Comparison of ENCODE assay signal across 2 cellular contexts in the genomic region with DNA sequence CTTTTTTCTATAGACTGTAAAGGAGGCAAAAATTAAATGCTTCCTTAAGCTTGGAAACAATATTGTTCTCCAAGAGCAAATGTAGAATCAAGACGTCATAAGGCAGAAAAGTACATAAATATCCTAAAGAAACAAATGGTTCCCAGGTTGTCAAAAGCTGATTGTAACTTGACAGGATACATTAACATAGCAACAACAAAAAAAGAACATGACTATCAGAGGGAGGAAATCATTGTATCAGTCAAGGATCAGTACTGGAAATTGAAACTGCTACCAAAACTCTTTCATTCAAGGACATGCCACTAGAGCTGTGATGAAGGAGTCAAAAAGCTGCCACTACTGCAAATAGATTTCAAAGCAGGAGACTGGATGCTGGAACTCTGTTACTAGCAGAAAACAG.
TF ChIP-seq lines count a peak whose summit lies in the region.

No MANE protein-coding gene starts in this region.

TF ChIP-seq in IMR-90, 13 proteins besides CTCF, POLR2A, EP300 and RAD21:
- TF ChIP-seq RCOR1 (IDR thresholded peaks at IDR 0.05; ENCODE audit: insufficient replicate concordance, low read length) (no peak), MXI1 (IDR thresholded peaks at IDR 0.05; ENCODE audit: borderline replicate concordance, low read depth, low read length) (no peak), CHD1 (IDR thresholded peaks at IDR 0.05; ENCODE audit: low read depth, low read length) (no peak), FOS (IDR thresholded peaks at IDR 0.05; ENCODE audit: low read depth, low read length) (no peak)
- TF ChIP-seq, protein P1, sequence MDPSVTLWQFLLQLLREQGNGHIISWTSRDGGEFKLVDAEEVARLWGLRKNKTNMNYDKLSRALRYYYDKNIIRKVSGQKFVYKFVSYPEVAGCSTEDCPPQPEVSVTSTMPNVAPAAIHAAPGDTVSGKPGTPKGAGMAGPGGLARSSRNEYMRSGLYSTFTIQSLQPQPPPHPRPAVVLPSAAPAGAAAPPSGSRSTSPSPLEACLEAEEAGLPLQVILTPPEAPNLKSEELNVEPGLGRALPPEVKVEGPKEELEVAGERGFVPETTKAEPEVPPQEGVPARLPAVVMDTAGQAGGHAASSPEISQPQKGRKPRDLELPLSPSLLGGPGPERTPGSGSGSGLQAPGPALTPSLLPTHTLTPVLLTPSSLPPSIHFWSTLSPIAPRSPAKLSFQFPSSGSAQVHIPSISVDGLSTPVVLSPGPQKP (IDR thresholded peaks at IDR 0.05; ENCODE audit: borderline replicate concordance, low read depth, low read length) = no peak

TF ChIP-seq in GM12878, 131 proteins besides CTCF, POLR2A, EP300 and RAD21:
- TF ChIP-seq CHD1 (IDR thresholded peaks at IDR 0.05; ENCODE audit: low read depth, low read length) (no peak), EGR1 (IDR thresholded peaks at IDR 0.05; ENCODE audit: borderline replicate concordance in 1 of 2, low read depth in 2 of 2, low read length in 2 of 2) (no peak), SPI1 (IDR thresholded peaks at IDR 0.05; ENCODE audit: borderline replicate concordance, insufficient read depth, low read depth, low read length) (no peak), ZZZ3 (IDR thresholded peaks at IDR 0.05; ENCODE audit: control insufficient read depth, insufficient read length, low read depth) (no peak), SRF (IDR thresholded peaks at IDR 0.05; ENCODE audit: low read depth in 2 of 2, low read length in 2 of 2) (no peak), MYB (IDR thresholded peaks at IDR 0.05; ENCODE audit: borderline replicate concordance, low read depth, low read length) (no peak), FOXM1 (IDR thresholded peaks at IDR 0.05; ENCODE audit: low read depth, low read length) (no peak), RFX5 (IDR thresholded peaks at IDR 0.05; ENCODE audit: low read depth, low read length) (no peak), CREB1 (IDR thresholded peaks at IDR 0.05; ENCODE audit: low read depth) (no peak), MXI1 (IDR thresholded peaks at IDR 0.05; ENCODE audit: low read depth, low read length) (no peak), CHD2 (IDR thresholded peaks at IDR 0.05; ENCODE audit: borderline replicate concordance, low read depth, low read length) (no peak), BACH1 (IDR thresholded peaks at IDR 0.05; ENCODE audit: borderline replicate concordance) (no peak), FOS (IDR thresholded peaks at IDR 0.05; ENCODE audit: borderline replicate concordance, extremely low read depth, insufficient read length) (no peak), WRNIP1 (IDR thresholded peaks at IDR 0.05; ENCODE audit: borderline replicate concordance, low read depth, low read length) (no peak)
- TF ChIP-seq, protein P2, sequence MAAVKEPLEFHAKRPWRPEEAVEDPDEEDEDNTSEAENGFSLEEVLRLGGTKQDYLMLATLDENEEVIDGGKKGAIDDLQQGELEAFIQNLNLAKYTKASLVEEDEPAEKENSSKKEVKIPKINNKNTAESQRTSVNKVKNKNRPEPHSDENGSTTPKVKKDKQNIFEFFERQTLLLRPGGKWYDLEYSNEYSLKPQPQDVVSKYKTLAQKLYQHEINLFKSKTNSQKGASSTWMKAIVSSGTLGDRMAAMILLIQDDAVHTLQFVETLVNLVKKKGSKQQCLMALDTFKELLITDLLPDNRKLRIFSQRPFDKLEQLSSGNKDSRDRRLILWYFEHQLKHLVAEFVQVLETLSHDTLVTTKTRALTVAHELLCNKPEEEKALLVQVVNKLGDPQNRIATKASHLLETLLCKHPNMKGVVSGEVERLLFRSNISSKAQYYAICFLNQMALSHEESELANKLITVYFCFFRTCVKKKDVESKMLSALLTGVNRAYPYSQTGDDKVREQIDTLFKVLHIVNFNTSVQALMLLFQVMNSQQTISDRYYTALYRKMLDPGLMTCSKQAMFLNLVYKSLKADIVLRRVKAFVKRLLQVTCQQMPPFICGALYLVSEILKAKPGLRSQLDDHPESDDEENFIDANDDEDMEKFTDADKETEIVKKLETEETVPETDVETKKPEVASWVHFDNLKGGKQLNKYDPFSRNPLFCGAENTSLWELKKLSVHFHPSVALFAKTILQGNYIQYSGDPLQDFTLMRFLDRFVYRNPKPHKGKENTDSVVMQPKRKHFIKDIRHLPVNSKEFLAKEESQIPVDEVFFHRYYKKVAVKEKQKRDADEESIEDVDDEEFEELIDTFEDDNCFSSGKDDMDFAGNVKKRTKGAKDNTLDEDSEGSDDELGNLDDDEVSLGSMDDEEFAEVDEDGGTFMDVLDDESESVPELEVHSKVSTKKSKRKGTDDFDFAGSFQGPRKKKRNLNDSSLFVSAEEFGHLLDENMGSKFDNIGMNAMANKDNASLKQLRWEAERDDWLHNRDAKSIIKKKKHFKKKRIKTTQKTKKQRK (IDR thresholded peaks at IDR 0.05; ENCODE audit: low read depth, low read length) = no peak
- TF ChIP-seq, protein P3, sequence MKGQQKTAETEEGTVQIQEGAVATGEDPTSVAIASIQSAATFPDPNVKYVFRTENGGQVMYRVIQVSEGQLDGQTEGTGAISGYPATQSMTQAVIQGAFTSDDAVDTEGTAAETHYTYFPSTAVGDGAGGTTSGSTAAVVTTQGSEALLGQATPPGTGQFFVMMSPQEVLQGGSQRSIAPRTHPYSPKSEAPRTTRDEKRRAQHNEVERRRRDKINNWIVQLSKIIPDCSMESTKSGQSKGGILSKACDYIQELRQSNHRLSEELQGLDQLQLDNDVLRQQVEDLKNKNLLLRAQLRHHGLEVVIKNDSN (IDR thresholded peaks at IDR 0.05; ENCODE audit: borderline replicate concordance, extremely low read length, insufficient read depth, low read depth, low read length) = no peak
- TF ChIP-seq, protein P4, sequence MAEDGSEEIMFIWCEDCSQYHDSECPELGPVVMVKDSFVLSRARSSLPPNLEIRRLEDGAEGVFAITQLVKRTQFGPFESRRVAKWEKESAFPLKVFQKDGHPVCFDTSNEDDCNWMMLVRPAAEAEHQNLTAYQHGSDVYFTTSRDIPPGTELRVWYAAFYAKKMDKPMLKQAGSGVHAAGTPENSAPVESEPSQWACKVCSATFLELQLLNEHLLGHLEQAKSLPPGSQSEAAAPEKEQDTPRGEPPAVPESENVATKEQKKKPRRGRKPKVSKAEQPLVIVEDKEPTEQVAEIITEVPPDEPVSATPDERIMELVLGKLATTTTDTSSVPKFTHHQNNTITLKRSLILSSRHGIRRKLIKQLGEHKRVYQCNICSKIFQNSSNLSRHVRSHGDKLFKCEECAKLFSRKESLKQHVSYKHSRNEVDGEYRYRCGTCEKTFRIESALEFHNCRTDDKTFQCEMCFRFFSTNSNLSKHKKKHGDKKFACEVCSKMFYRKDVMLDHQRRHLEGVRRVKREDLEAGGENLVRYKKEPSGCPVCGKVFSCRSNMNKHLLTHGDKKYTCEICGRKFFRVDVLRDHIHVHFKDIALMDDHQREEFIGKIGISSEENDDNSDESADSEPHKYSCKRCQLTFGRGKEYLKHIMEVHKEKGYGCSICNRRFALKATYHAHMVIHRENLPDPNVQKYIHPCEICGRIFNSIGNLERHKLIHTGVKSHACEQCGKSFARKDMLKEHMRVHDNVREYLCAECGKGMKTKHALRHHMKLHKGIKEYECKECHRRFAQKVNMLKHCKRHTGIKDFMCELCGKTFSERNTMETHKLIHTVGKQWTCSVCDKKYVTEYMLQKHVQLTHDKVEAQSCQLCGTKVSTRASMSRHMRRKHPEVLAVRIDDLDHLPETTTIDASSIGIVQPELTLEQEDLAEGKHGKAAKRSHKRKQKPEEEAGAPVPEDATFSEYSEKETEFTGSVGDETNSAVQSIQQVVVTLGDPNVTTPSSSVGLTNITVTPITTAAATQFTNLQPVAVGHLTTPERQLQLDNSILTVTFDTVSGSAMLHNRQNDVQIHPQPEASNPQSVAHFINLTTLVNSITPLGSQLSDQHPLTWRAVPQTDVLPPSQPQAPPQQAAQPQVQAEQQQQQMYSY (CRISPR knock-in tag; IDR thresholded peaks at IDR 0.05) = no peak
- TF ChIP-seq, protein P5, sequence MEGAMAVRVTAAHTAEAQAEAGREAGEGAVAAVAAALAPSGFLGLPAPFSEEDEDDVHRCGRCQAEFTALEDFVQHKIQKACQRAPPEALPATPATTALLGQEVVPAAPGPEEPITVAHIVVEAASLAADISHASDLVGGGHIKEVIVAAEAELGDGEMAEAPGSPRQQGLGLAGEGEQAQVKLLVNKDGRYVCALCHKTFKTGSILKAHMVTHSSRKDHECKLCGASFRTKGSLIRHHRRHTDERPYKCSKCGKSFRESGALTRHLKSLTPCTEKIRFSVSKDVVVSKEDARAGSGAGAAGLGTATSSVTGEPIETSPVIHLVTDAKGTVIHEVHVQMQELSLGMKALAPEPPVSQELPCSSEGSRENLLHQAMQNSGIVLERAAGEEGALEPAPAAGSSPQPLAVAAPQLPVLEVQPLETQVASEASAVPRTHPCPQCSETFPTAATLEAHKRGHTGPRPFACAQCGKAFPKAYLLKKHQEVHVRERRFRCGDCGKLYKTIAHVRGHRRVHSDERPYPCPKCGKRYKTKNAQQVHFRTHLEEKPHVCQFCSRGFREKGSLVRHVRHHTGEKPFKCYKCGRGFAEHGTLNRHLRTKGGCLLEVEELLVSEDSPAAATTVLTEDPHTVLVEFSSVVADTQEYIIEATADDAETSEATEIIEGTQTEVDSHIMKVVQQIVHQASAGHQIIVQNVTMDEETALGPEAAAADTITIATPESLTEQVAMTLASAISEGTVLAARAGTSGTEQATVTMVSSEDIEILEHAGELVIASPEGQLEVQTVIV (IDR thresholded peaks at IDR 0.05; ENCODE audit: borderline replicate concordance, partially characterized antibody) = no peak
- TF ChIP-seq, protein P6, sequence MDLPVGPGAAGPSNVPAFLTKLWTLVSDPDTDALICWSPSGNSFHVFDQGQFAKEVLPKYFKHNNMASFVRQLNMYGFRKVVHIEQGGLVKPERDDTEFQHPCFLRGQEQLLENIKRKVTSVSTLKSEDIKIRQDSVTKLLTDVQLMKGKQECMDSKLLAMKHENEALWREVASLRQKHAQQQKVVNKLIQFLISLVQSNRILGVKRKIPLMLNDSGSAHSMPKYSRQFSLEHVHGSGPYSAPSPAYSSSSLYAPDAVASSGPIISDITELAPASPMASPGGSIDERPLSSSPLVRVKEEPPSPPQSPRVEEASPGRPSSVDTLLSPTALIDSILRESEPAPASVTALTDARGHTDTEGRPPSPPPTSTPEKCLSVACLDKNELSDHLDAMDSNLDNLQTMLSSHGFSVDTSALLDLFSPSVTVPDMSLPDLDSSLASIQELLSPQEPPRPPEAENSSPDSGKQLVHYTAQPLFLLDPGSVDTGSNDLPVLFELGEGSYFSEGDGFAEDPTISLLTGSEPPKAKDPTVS (IDR thresholded peaks at IDR 0.05; ENCODE audit: low read depth, low read length) = no peak
